Comparison of ENCODE assay signal across 34 cellular contexts in the genomic region with DNA sequence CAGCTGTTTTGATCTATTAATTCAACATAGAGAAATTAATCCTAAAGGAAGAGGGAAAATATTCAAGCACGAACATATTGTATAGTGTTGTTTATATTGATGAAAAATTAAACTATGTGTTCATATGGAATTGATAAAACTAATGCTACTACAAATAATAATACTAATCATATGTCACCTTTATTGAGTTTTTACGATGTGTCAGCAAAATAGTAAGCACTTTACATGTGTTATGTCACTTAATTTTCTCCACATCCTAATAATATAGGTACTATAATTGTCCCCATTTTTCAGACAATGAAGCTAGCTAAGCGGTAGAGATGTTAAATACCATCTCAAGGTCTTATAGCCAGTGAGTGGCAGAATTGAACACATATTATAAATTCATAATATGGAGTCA.
"Had no signal": no experiment of that assay in that cellular context is flagged by ENCODE, and none has a peak within 500 bp of the region (broad histone marks: within the 10 kb centered on the region; RNA-seq: fewer than 3 reads in every experiment).

No MANE protein-coding gene starts in this region.

- H3K4me1 ChIP-seq: adrenal gland, body of pancreas, breast epithelium had no signal

- H3K27ac ChIP-seq: adrenal gland, body of pancreas, brain microvascular endothelial cell, breast epithelium, VCaP had no signal

- DNase-seq: activated B cell treated with CpG ODN at 0.5 μM for 24 hours; activated CD4-positive, alpha-beta memory T cell treated with anti-CD3 and anti-CD28 coated beads for 36 hours; activated CD4-positive, alpha-beta T cell treated with anti-CD3 and anti-CD28 coated beads for 4 hours; activated CD4-positive, alpha-beta T cell treated with anti-CD3 and anti-CD28 coated beads, Interleukin-2, amount 10 ng/mL, durations not matched to agents 24 days and 14 days; activated CD4-positive, alpha-beta T cell treated with anti-CD3 and anti-CD28 coated beads, Interleukin-2, amount 50 U/mL, for 1 hour; activated CD4-positive, alpha-beta T cell treated with anti-CD3 and anti-CD28 coated beads, Interleukin-2, amount 50 U/mL, for 4 hours; activated CD4-positive, CD25-positive, alpha-beta regulatory T cell treated with anti-CD3 and anti-CD28 coated beads, Interleukin-2, amount 50 U/mL, for 72 hours; activated CD8-positive, alpha-beta memory T cell treated with anti-CD3 and anti-CD28 coated beads, Interleukin-2, amount 50 U/mL, for 4 hours; activated CD8-positive, alpha-beta T cell treated with anti-CD3 and anti-CD28 coated beads for 36 hours; activated effector memory CD4-positive, alpha-beta T cell treated with anti-CD3 and anti-CD28 coated beads, Interleukin-2, amount 50 U/mL, for 16 hours; activated gamma-delta T cell treated with Interleukin-2 at 50 U/mL for 16 hours; activated naive CD4-positive, alpha-beta T cell; activated naive CD4-positive, alpha-beta T cell treated with anti-CD3 and anti-CD28 coated beads for 36 hours; activated naive CD4-positive, alpha-beta T cell treated with anti-CD3 and anti-CD28 coated beads, Interleukin-2, amount 50 U/mL, for 16 hours; activated naive CD8-positive, alpha-beta T cell treated with anti-CD3 and anti-CD28 coated beads for 36 hours; activated T-cell treated with anti-CD3 and anti-CD28 coated beads for 4 hours; activated T-cell treated with anti-CD3 and anti-CD28 coated beads, Interleukin-2, amount 50 U/mL, for 1 hour; activated T-cell treated with anti-CD3 and anti-CD28 coated beads, Interleukin-2, amount 50 U/mL, for 4 hours; activated T-cell treated with anti-CD3 and anti-CD28 coated beads, Interleukin-2, amount 50 U/mL, for 72 hours; adrenal gland; amniotic stem cell; aorta; body of pancreas; brain microvascular endothelial cell; central memory CD4-positive, alpha-beta T cell; T-helper 1 cell; T-helper 2 cell; T-helper 9 cell had no signal

- H3K9me3 ChIP-seq: adrenal gland, body of pancreas, breast epithelium had no signal

- H3K4me3 ChIP-seq: adrenal gland, body of pancreas, breast epithelium had no signal

- H3K36me3 ChIP-seq: adrenal gland, brain microvascular endothelial cell, breast epithelium had no signal

- ATAC-seq: activated CD8-positive, alpha-beta T cell treated with anti-CD3 and anti-CD28 coated beads for 36 hours; activated naive CD4-positive, alpha-beta T cell treated with anti-CD3 and anti-CD28 coated beads, Interleukin-2, amount 50 U/mL, for 72 hours; activated T-cell treated with anti-CD3 and anti-CD28 coated beads, Interleukin-2, amount 50 U/mL, for 4 hours; activated T-cell treated with anti-CD3 and anti-CD28 coated beads, Interleukin-2, amount 50 U/mL, for 72 hours; activated T-helper 17 cell treated with anti-CD3 and anti-CD28 coated beads, Interleukin-2, amount 50 U/mL, for 72 hours; body of pancreas had no signal

- FAIRE-seq: astrocyte, TTC549 had no signal

- H3K27me3 ChIP-seq: adrenal gland, body of pancreas, brain microvascular endothelial cell, breast epithelium had no signal
